10 cellular contexts compared by ENCODE assay signal in the genomic region with DNA sequence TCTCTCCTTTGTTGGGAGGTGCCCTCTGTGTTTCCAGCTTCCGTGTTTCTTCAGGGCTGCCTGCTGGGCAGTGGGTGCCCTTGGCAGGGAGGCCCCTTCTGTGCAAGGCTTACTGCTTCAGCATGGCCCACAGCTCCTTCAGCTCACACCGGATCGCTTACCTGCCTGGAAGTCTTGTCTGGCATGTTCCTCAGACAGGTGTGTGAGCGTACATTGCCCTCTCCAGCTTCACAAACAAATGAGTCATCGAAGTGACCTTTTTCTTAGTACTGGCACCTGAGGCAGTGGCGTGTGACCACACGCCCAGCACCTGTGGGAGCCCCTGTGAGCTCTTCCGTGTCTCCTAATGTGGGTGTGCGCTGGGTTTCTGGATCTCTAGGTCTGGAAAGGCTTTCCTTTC. TPM values are rescaled to one million over a fixed set of nuclear protein-coding genes. Genes with fewer than 3 reads are reported as not detected.
A peak's percentile ranks its signal among the peaks of the same experiment; 100 is the strongest.
DNase-seq lines count a peak whose midpoint lies in the region; ATAC-seq and TF ChIP-seq lines count a peak whose summit lies in the region.
"Had no signal": no experiment of that assay in that cellular context is flagged by ENCODE, and none has a peak within 500 bp of the region (broad histone marks: within the 10 kb centered on the region; RNA-seq: fewer than 3 reads in every experiment).

No MANE protein-coding gene starts in this region.

- DNase-seq in DMS53 treated with DMSO at 0.1 percent for 48 hours (lab: John Stamatoyannopoulos, UW; ENCODE audit: unreplicated experiment): peak; percentile 94
- peak; percentile 46 for DNase-seq in NCI-H510A treated with DMSO at 0.1 percent for 48 hours (lab: John Stamatoyannopoulos, UW)
- DNase-seq in psoas muscle: no peak
- no peak for DNase-seq in heart right ventricle
- DNase-seq: activated CD8-positive, alpha-beta memory T cell treated with anti-CD3 and anti-CD28 coated beads, Interleukin-2, amount 50 U/mL, for 4 hours had no signal

- 47 to 56% methylated on average over 9 of the region's 9 CpGs for WGBS in esophagus, 2 donors
- WGBS in psoas muscle, 3 donors: 66 to 80% (median 71%) methylated on average over 9 of the region's 9 CpGs
- WGBS in heart right ventricle, 2 donors: 92 to 93% methylated on average over 9 of the region's 9 CpGs

- peak overlapping the region; percentile 91 to 95 for H3K27ac ChIP-seq in esophagus (ENCODE audit: low read depth in 2 of 2, low read length in 1 of 2)
- peak overlapping the region; percentile 95 for H3K27ac ChIP-seq in psoas muscle
- peak overlapping the region in 1 of 10 donors; percentile 24 for H3K27ac ChIP-seq in heart right ventricle
- H3K27ac ChIP-seq: tibial artery had no signal

- no peaks in the 10 kb centered on the region for H3K27me3 ChIP-seq in esophagus (ENCODE audit: control insufficient read depth in 1 of 2, insufficient read depth in 2 of 2, low read length in 2 of 2)
- no peaks in the 10 kb centered on the region for H3K27me3 ChIP-seq in psoas muscle (ENCODE audit: insufficient read depth in 3 of 3, low read length in 2 of 3)
- no peaks in the 10 kb centered on the region for H3K27me3 ChIP-seq in heart right ventricle
- H3K27me3 ChIP-seq: tibial artery had no signal

- H3K4me3 ChIP-seq in esophagus (ENCODE audit: low read depth in 1 of 2, low read length in 2 of 2) (peak overlapping the region in 1 of 2 donors; percentile 18), psoas muscle (peak overlapping the region; percentile 96), heart right ventricle (no peak overlapping the region)
- H3K4me3 ChIP-seq: tibial artery had no signal

- no peak for TF ChIP-seq CTCF in psoas muscle (IDR thresholded peaks at IDR 0.05)
- TF ChIP-seq CTCF in heart right ventricle (IDR thresholded peaks at IDR 0.05): no peak

- peaks cover 0 to 13% of the 10 kb centered on the region in 2 donors for H3K36me3 ChIP-seq in esophagus (ENCODE audit: control insufficient read depth in 2 of 2, insufficient read depth in 2 of 2, low read length in 1 of 2)
- peaks cover 0 to 4% of the 10 kb centered on the region in 2 donors for H3K36me3 ChIP-seq in psoas muscle (ENCODE audit: insufficient read depth in 1 of 2, low read depth in 1 of 2)
- peaks cover 0 to 28% (median 0%) of the 10 kb centered on the region in 9 donors for H3K36me3 ChIP-seq in heart right ventricle

- ATAC-seq in psoas muscle (no peak), heart right ventricle (no peak), HG03565 (IDR thresholded peaks at IDR 0.05; ENCODE audit: unreplicated experiment) (no peak), HG02798 (IDR thresholded peaks at IDR 0.05; ENCODE audit: poor library complexity, unreplicated experiment) (no peak), GM19328 (IDR thresholded peaks at IDR 0.05; ENCODE audit: unreplicated experiment) (no peak)

- intact Hi-C loops in psoas muscle (cut with DNase I): loop anchor here (5.0 kb wide), 2 partner anchors 34 to 39 kb away; partner anchors contain the start of gene WFIKKN1 (in 1 of the 2)
- intact Hi-C loops in heart right ventricle (cut with DNase I): loop anchor here in 2 of 10 donors (5.0 kb wide), 2 partner anchors 39 to 44 kb away; partner anchors contain the start of genes METTL26 (in 1 of the 2) and WFIKKN1 (in 1 of the 2)

- H3K4me1 ChIP-seq in esophagus (ENCODE audit: control insufficient read depth in 2 of 2, insufficient read depth in 2 of 2, low read length in 1 of 2) (peaks cover 13 to 51% of the 10 kb centered on the region in 2 donors), psoas muscle (peaks cover 52% of the 10 kb centered on the region), heart right ventricle (peaks cover 0 to 44% (median 24%) of the 10 kb centered on the region in 9 donors)

- H3K9me3 ChIP-seq in esophagus (ENCODE audit: control insufficient read depth in 2 of 2, insufficient read depth in 1 of 2, low read depth in 1 of 2, low read length in 1 of 2): no peaks in the 10 kb centered on the region
- H3K9me3 ChIP-seq in psoas muscle: no peaks in the 10 kb centered on the region
- no peaks in the 10 kb centered on the region for H3K9me3 ChIP-seq in heart right ventricle
- H3K9me3 ChIP-seq: tibial artery had no signal

RNA-seq across cellular contexts. Expression of gene RAB40C, which starts 3.5 kb away (rescaled TPM):
- polyA plus RNA-seq in esophagus: 10 to 100 TPM; 18.1 to 42.4 TPM
- total RNA-seq in psoas muscle: 10 to 100 TPM; 12.3 to 20.2 (median 14.4) TPM
- polyA plus RNA-seq in psoas muscle: 10 to 100 TPM; 14.7 to 16.3 (median 15.7) TPM
- total RNA-seq in heart right ventricle: 10 to 100 TPM in 9 of 10 donors, 1 to 10 TPM in 1; 9.1 to 16.1 (median 12.1) TPM
- 10 to 100 TPM; 19.4 to 32.0 TPM for polyA plus RNA-seq in heart right ventricle

RNA-seq across cellular contexts. Expression of gene PIGQ, which starts 23.6 kb away (rescaled TPM):
- polyA plus RNA-seq in esophagus (10 to 100 TPM; 22.8 to 40.1 TPM), psoas muscle (10 to 100 TPM; 26.5 to 39.9 (median 27.2) TPM), heart right ventricle (10 to 100 TPM; 35.3 to 43.7 TPM)
- total RNA-seq in psoas muscle (10 to 100 TPM; 18.3 to 26.3 (median 22.0) TPM), heart right ventricle (10 to 100 TPM; 13.7 to 26.8 (median 19.2) TPM)

RNA-seq across cellular contexts. Expression of gene NHLRC4, which starts 26.6 kb away (rescaled TPM):
- under 1 TPM; 0.11 to 0.16 TPM for polyA plus RNA-seq in esophagus
- total RNA-seq in psoas muscle: under 1 TPM in 3 of 4 donors, not detected in 1; 0.19 to 0.39 (median 0.27) TPM
- under 1 TPM; 0.06 to 0.38 (median 0.27) TPM for polyA plus RNA-seq in psoas muscle
- under 1 TPM in 8 of 10 donors, not detected in 2; 0.12 to 0.75 (median 0.47) TPM for total RNA-seq in heart right ventricle
- under 1 TPM; 0.51 to 0.59 TPM for polyA plus RNA-seq in heart right ventricle

RNA-seq across cellular contexts. Expression of gene PRR35, which starts 33.2 kb away (rescaled TPM):
- under 1 TPM; 0.01 to 0.24 TPM for polyA plus RNA-seq in esophagus
- not detected for total RNA-seq in psoas muscle
- not detected for polyA plus RNA-seq in psoas muscle
- not detected for total RNA-seq in heart right ventricle
- not detected for polyA plus RNA-seq in heart right ventricle

RNA-seq across cellular contexts. Expression of gene WFIKKN1, which starts 37.4 kb away (rescaled TPM):
- 1 to 10 TPM in 1 of 2 donors, under 1 TPM in 1; 0.11 to 1.5 TPM for polyA plus RNA-seq in esophagus
- 1 to 10 TPM in 2 of 4 donors, under 1 TPM in 2; 0.30 to 2.0 (median 0.82) TPM for total RNA-seq in psoas muscle
- polyA plus RNA-seq in psoas muscle: under 1 TPM; 0.31 to 0.61 (median 0.36) TPM
- total RNA-seq in heart right ventricle: under 1 TPM; 0.11 to 0.80 (median 0.27) TPM
- polyA plus RNA-seq in heart right ventricle: under 1 TPM; 0.61 to 0.95 TPM

Comparison
In these comparisons a context has a peak if more than half of its experiments do, and no peak if none do; other contexts are left out.
1. DNase-seq: peak in DMS53 treated with DMSO at 0.1 percent for 48 hours (single experiment) and NCI-H510A treated with DMSO at 0.1 percent for 48 hours (single experiment); none in psoas muscle (0 of 2) and heart right ventricle (0 of 2).